ENCODE assay signal across 28 cellular contexts in the genomic region with DNA sequence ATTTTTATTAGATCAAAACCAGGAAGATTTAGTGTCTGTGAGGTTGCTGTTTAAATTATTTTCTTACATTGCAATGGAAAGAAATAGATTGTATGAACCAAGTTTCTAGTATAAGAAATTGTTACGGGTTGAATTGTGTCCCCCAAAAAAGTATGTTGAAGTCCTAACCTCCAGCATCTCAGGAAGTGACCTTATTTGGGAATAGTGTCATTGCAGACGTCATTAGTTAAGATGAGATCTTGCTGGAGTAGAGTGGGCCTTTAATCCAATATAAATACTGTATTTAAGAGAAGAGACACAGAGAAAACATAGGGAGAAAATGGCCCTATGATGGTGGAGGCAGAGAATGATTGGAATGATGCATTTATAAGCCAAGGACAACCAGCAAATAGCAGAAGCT.
"Had no signal": no experiment of that assay in that cellular context is flagged by ENCODE, and none has a peak within 500 bp of the region (broad histone marks: within the 10 kb centered on the region; RNA-seq: fewer than 3 reads in every experiment).

No MANE protein-coding gene starts in this region.

- H3K27me3 Mint-ChIP-seq: naive B cell; stimulated activated naive CD8-positive, alpha-beta T cell treated with anti-CD3 and anti-CD28 coated beads, Interleukin-15, Interleukin-2, amounts not matched to agents 100 ng/mL and 50 ng/mL, for 24 hours had no signal

- FAIRE-seq: islet of Langerhans, kidney, pancreas, urothelium cell line had no signal

- H3K27ac ChIP-seq: left lung, lower lobe of right lung, pancreas, prostate gland, skin epidermis, suprapubic skin, thoracic aorta, tibial artery, upper lobe of right lung had no signal

- ATAC-seq: left colon, left lung, lower lobe of right lung, pancreas, right cardiac atrium, sciatic nerve, upper lobe of right lung had no signal

- H3K4me3 Mint-ChIP-seq: immature natural killer cell; mesothelial cell of epicardium; naive B cell; nephron; neural crest cell; stimulated activated naive CD8-positive, alpha-beta T cell treated with anti-CD3 and anti-CD28 coated beads, Interleukin-15, Interleukin-2, amounts not matched to agents 100 ng/mL and 50 ng/mL, for 24 hours had no signal

- H3K4me3 ChIP-seq: left lung, lower lobe of right lung, pancreas, prostate gland, skin epidermis, suprapubic skin, thoracic aorta, tibial artery, upper lobe of right lung had no signal

- H3K9me3 ChIP-seq: left lung, lower lobe of right lung, pancreas, prostate gland, suprapubic skin, thoracic aorta, tibial artery, upper lobe of right lung had no signal

- H3K9me3 Mint-ChIP-seq: immature natural killer cell; mesothelial cell of epicardium; naive B cell; neural crest cell; stimulated activated naive CD8-positive, alpha-beta T cell treated with anti-CD3 and anti-CD28 coated beads, Interleukin-15, Interleukin-2, amounts not matched to agents 100 ng/mL and 50 ng/mL, for 24 hours had no signal

- H3K36me3 Mint-ChIP-seq: immature natural killer cell, mesothelial cell of epicardium, naive B cell had no signal

- DNase-seq: hypothalamus; immature natural killer cell; kidney; left colon; left lung; lower lobe of right lung; mammary epithelial cell; mesendoderm; naive B cell; nucleus accumbens; pancreas; posterior cingulate gyrus; retina; right cardiac atrium; stimulated activated naive CD4-positive, alpha-beta T cell; tibial artery; upper lobe of right lung had no signal

- H3K27ac Mint-ChIP-seq: immature natural killer cell; mesothelial cell of epicardium; nephron; stimulated activated naive CD8-positive, alpha-beta T cell treated with anti-CD3 and anti-CD28 coated beads, Interleukin-15, Interleukin-2, amounts not matched to agents 100 ng/mL and 50 ng/mL, for 24 hours had no signal

- H3K4me1 Mint-ChIP-seq: immature natural killer cell, nephron, neural crest cell had no signal

- H3K36me3 ChIP-seq: left lung, lower lobe of right lung, pancreas, prostate gland, suprapubic skin, thoracic aorta, tibial artery, upper lobe of right lung had no signal

- H3K4me1 ChIP-seq: lower lobe of right lung, pancreas, prostate gland, suprapubic skin, tibial artery, upper lobe of right lung had no signal

- H3K27me3 ChIP-seq: left lung, pancreas, suprapubic skin, tibial artery, upper lobe of right lung had no signal
